In the genomic region with DNA sequence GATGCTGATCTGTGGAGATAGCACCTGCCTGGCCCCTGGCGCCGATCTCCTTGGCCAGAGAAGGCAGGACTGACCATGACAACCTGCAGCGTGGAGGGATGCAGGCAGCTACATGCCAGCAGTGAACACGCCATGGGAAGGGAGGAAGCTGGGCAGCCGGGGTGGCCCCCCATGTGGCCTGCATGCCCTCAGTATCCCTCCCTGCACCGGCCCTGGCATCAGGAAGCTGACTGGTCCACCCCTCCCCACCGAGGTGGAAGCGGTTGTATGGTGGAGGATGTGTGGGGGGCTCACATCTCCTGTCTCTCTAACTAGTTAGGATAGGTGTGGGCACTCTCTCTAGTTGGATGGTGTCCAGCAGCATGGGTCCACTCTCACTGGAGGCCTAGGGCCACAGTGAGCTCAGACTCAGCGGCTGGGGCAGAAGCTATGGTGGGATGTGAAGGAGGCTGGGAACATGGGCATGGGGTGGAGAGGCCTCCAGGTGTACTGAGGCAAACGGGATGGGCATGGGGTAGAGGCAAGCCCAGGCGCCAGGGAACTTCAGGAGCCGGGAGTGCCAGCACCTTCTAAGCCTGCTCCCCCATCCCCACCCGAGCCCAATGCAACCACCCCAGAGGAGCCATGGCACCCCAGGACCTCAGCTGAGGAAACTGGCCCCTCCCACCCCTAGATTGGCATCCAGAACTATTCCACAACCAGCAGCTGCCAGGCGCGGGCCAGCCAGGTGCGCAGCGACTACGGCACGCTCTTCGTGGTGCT, we compare ENCODE assay signal across 1 cellular context.
TF ChIP-seq lines count a peak whose summit lies in the region.

No MANE protein-coding gene starts in this region.

TF ChIP-seq in GM23338, 12 proteins besides CTCF, POLR2A, EP300 and RAD21:
- no peak for TF ChIP-seq ETS1 (IDR thresholded peaks at IDR 0.05)
